In genomic region chr2:152450176-152450575, GRCh38 we compare ENCODE assay signal across 16 cellular contexts.
A peak's percentile ranks its signal among the peaks of the same experiment; 100 is the strongest.
DNase-seq lines count a peak whose midpoint lies in the region; ATAC-seq and TF ChIP-seq lines count a peak whose summit lies in the region.
"Had no signal": no experiment of that assay in that cellular context is flagged by ENCODE, and none has a peak within 500 bp of the region (broad histone marks: within the 10 kb centered on the region; RNA-seq: fewer than 3 reads in every experiment).

No MANE protein-coding gene starts in this region.

- no peak for DNase-seq in caudate nucleus (lab: John Stamatoyannopoulos, UW)
- peak in 1 of 49 donors; percentile 16 for DNase-seq in substantia nigra (lab: John Stamatoyannopoulos, UW)
- DNase-seq in MCF 10A (ENCODE audit: unreplicated experiment), result no peak
- DNase-seq in HK-2 (ENCODE audit: unreplicated experiment), result no peak
- no peak for DNase-seq in activated CD4-positive, alpha-beta T cell treated with anti-CD3 and anti-CD28 coated beads, Interleukin-2, amount 50 U/mL, for 48 hours
- DNase-seq: CD8-positive, alpha-beta T cell; COR-L47; DMS153; DND-41; GF-D8; GM23248; H9 had no signal

- H3K27me3 Mint-ChIP-seq in MCF 10A (ENCODE audit: insufficient read depth, unreplicated experiment), result no peaks in the 10 kb centered on the region
- H3K27me3 Mint-ChIP-seq: IgD-negative memory B cell had no signal

- no peaks in the 10 kb centered on the region for H3K27me3 ChIP-seq in layer of hippocampus (ENCODE audit: control insufficient read depth, insufficient read depth, low read length)

- CTCF ChIA-PET in MCF 10A (lab: Yijun Ruan, JAX), result interaction anchor here (0.6 to 1.9 kb wide), 3 partner anchors 12 to 260 kb away, joined by 3 to 9 read pairs (median 7); no protein-coding TSS in a partner anchor

- no peak overlapping the region for H3K27ac Mint-ChIP-seq in MCF 10A (ENCODE audit: low read depth, unreplicated experiment)
- H3K27ac Mint-ChIP-seq: CD14-positive monocyte; CD8-positive, alpha-beta T cell; IgD-negative memory B cell had no signal

- H3K27ac ChIP-seq in caudate nucleus (ENCODE audit: low read depth, low read length) (peak overlapping the region; percentile 93), layer of hippocampus (ENCODE audit: low read depth, low read length) (peak overlapping the region; percentile 74), substantia nigra (ENCODE audit: low read depth, low read length, poor library complexity, severe bottlenecking) (peak overlapping the region; percentile 96)
- H3K27ac ChIP-seq: GM23248 had no signal

- no peak overlapping the region for H3K4me3 Mint-ChIP-seq in MCF 10A (ENCODE audit: unreplicated experiment)
- H3K4me3 Mint-ChIP-seq: CD14-positive monocyte; CD8-positive, alpha-beta T cell; H9; IgD-negative memory B cell had no signal

- no peak for TF ChIP-seq CTCF in MCF 10A (IDR thresholded peaks at IDR 0.05; ENCODE audit: unreplicated experiment)

- H3K9me3 Mint-ChIP-seq in MCF 10A (ENCODE audit: unreplicated experiment), result no peaks in the 10 kb centered on the region
- H3K9me3 Mint-ChIP-seq: CD8-positive, alpha-beta T cell; H9; IgD-negative memory B cell had no signal

- intact Hi-C loops in MCF 10A (cut with micrococcal nuclease), result no loop called here

- ATAC-seq in HG02763 (IDR thresholded peaks at IDR 0.05; ENCODE audit: unreplicated experiment), result no peak
- ATAC-seq: CD8-positive, alpha-beta T cell had no signal

- no TSS peak for BruUV-seq in MCF 10A (replicated peaks; lab: Mats Ljungman, UMichigan)

- peaks cover 7% of the 10 kb centered on the region for H3K36me3 Mint-ChIP-seq in MCF 10A (ENCODE audit: insufficient read depth, unreplicated experiment)
- H3K36me3 Mint-ChIP-seq: CD14-positive monocyte; CD8-positive, alpha-beta T cell had no signal

- peaks cover 25% of the 10 kb centered on the region for H3K4me1 Mint-ChIP-seq in MCF 10A (ENCODE audit: insufficient read depth, unreplicated experiment)
- H3K4me1 Mint-ChIP-seq: CD14-positive monocyte had no signal

- POLR2A ChIA-PET in MCF 10A (lab: Yijun Ruan, JAX), result interaction anchor here (0.5 to 1.9 kb wide), 5 partner anchors 10 to 113 kb away, joined by 3 to 8 read pairs (median 4); no protein-coding TSS in a partner anchor
